Comparison of ENCODE assay signal across 18 cellular contexts in the genomic region with DNA sequence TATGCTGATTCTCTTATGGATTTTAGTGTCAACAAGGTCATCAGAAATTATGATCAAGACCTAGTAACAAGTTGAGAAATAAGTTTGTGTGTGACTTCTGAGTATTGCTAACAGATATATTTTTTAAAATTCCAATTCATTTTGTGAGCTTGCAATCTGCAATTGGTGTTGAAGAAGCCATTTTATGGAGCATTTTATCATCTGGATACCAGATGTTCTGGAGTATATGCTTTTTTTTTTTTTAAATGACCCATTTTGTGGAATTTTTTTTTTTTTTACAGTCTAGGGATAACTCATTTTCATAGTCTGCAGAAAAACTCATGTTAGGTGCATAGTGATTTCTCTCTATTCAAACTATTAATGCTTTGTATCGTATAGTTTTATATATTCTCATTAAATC. TPM values are rescaled to one million over a fixed set of nuclear protein-coding genes. Genes with fewer than 3 reads are reported as not detected.
A peak's percentile ranks its signal among the peaks of the same experiment; 100 is the strongest.
DNase-seq lines count a peak whose midpoint lies in the region; ATAC-seq and TF ChIP-seq lines count a peak whose summit lies in the region.
"Had no signal": no experiment of that assay in that cellular context is flagged by ENCODE, and none has a peak within 500 bp of the region (broad histone marks: within the 10 kb centered on the region; RNA-seq: fewer than 3 reads in every experiment).

No MANE protein-coding gene starts in this region.

- H2AK5ac ChIP-seq in IMR-90 (ENCODE audit: low read depth, low read length) = no peak overlapping the region
- H2AK5ac ChIP-seq in mesenchymal stem cell (ENCODE audit: low read length, severe bottlenecking) = no peak overlapping the region

- WGBS in IMR-90 (ENCODE audit: extremely low coverage in 2 of 2, insufficient read length in 1 of 2), 2 experiments = no CpG with 5 or more reads among the region's 1 CpG
- WGBS in mesenchymal stem cell = no CpG with 5 or more reads among the region's 1 CpG

- no peak overlapping the region for H3K56ac ChIP-seq in IMR-90 (ENCODE audit: extremely low read depth, insufficient read depth, low read length)

- H3K4me2 ChIP-seq in IMR-90 (ENCODE audit: low read depth, low read length) = no peak overlapping the region
- H3K4me2 ChIP-seq in mesenchymal stem cell (ENCODE audit: low read length, poor library complexity, severe bottlenecking) = no peak overlapping the region

- H2BK20ac ChIP-seq in IMR-90 (ENCODE audit: low read depth, low read length) = no peak overlapping the region

- H3K36me3 ChIP-seq in IMR-90 (ENCODE audit: control insufficient read depth, insufficient read depth, low read length) (no peaks in the 10 kb centered on the region), mesenchymal stem cell (ENCODE audit: control insufficient read depth in 1 of 2, insufficient read depth in 2 of 2, low read depth in 1 of 2, low read length in 2 of 2) (no peaks in the 10 kb centered on the region)

- POLR2A ChIA-PET in IMR-90 (lab: Charles Lee; ENCODE audit: unreplicated experiment) = no interaction called here

- BruUV-seq in IMR-90 (replicated peaks; lab: Mats Ljungman, UMichigan) = no TSS peak

- H2BK12ac ChIP-seq in mesenchymal stem cell (ENCODE audit: low read length in 2 of 2) = no peak overlapping the region

- H3K23ac ChIP-seq in IMR-90 (ENCODE audit: low read depth, low read length) (no peak overlapping the region), mesenchymal stem cell (ENCODE audit: low read length in 2 of 2) (no peak overlapping the region)

- TF ChIP-seq CTCF in AG09309 (IDR thresholded peaks at IDR 0.05; ENCODE audit: control insufficient read depth, insufficient read depth, low read depth, low read length, missing control alignments) = no peak
- no peak for TF ChIP-seq CTCF in IMR-90 (conservative IDR thresholded peaks at IDR 0.05; ENCODE audit: low read depth, low read length)

- DNase-seq in AG09309 (ENCODE audit: low read depth) = peak; percentile 32
- DNase-seq in IMR-90 = peak; percentile 16
- no peak for DNase-seq in mesenchymal stem cell
- DNase-seq in NCI-H2171 (lab: John Stamatoyannopoulos, UW) = no peak
- DNase-seq: Caco-2; CD4-positive, CD25-positive, alpha-beta regulatory T cell; DMS153; EL; NCI-H1436 treated with DMSO at 0.1 percent for 48 hours; NCI-H2029 treated with DMSO at 0.1 percent for 48 hours; NCI-H510A; NCI-H82; SHP77 treated with DMSO at 0.1 percent for 48 hours had no signal

- in situ Hi-C loops in IMR-90 (cut with MboI; ENCODE audit: low sequenced_read_pairs) = no loop called here

- no peaks in the 10 kb centered on the region for H3K9me1 ChIP-seq in IMR-90 (ENCODE audit: insufficient read depth, low read length)

- ATAC-seq in IMR-90 (ENCODE audit: low read depth) = no peak
- ATAC-seq in SK-N-SH treated with all-trans-retinoic acid at 6 μM for 48 hours = no peak
- no peak for ATAC-seq in GM18858 (IDR thresholded peaks at IDR 0.05; ENCODE audit: unreplicated experiment)
- ATAC-seq in GM21367 (IDR thresholded peaks at IDR 0.05; ENCODE audit: unreplicated experiment) = no peak
- ATAC-seq: HCT116 had no signal

- dilution Hi-C loops in IMR-90 (cut with HindIII; ENCODE audit: low sequenced_read_pairs, unreplicated experiment) = no loop called here

- H3K27me3 ChIP-seq in IMR-90 (ENCODE audit: control insufficient read depth, insufficient read depth, low read length) = peaks cover 24% of the 10 kb centered on the region
- no peaks in the 10 kb centered on the region for H3K27me3 ChIP-seq in mesenchymal stem cell (ENCODE audit: control insufficient read depth in 1 of 2, insufficient read depth in 1 of 2, low read length in 2 of 2)

- no peaks in the 10 kb centered on the region for H3K9me3 ChIP-seq in IMR-90 (ENCODE audit: control insufficient read depth, insufficient read depth, low read length)
- H3K9me3 ChIP-seq in mesenchymal stem cell (ENCODE audit: control insufficient read depth, low read length) = no peaks in the 10 kb centered on the region
- H3K9me3 ChIP-seq: Caco-2 had no signal

- no peak overlapping the region for H4K5ac ChIP-seq in IMR-90 (ENCODE audit: low read depth, low read length)

- H3K4me3 ChIP-seq in AG09309 (ENCODE audit: control insufficient read depth, low read depth, low read length) = no peak overlapping the region
- no peak overlapping the region for H3K4me3 ChIP-seq in IMR-90 (ENCODE audit: insufficient read depth, low read depth, low read length)
- H3K4me3 ChIP-seq in mesenchymal stem cell (ENCODE audit: insufficient read depth in 1 of 2, low read depth in 1 of 2, low read length in 2 of 2) = no peak overlapping the region

- H4K20me1 ChIP-seq in IMR-90 (ENCODE audit: insufficient read depth, low read length) = no peaks in the 10 kb centered on the region

- H2BK120ac ChIP-seq in IMR-90 (ENCODE audit: low read depth, low read length) (no peak overlapping the region), mesenchymal stem cell (ENCODE audit: low read depth, low read length) (no peak overlapping the region)

- H3K18ac ChIP-seq in IMR-90 (ENCODE audit: low read depth, low read length) = no peak overlapping the region
- no peak overlapping the region for H3K18ac ChIP-seq in mesenchymal stem cell (ENCODE audit: low read depth in 1 of 2, low read length in 2 of 2)

- H3K14ac ChIP-seq in IMR-90 (replicated peaks; ENCODE audit: low read depth, low read length) = no peak overlapping the region
- H3K14ac ChIP-seq in mesenchymal stem cell (ENCODE audit: low read length in 2 of 2) = no peak overlapping the region

- H3K4me1 ChIP-seq in IMR-90 (ENCODE audit: control insufficient read depth, insufficient read depth, low read length) (no peaks in the 10 kb centered on the region), mesenchymal stem cell (ENCODE audit: control insufficient read depth, insufficient read depth, low read depth, low read length) (peaks cover 1% of the 10 kb centered on the region)
- H3K4me1 ChIP-seq: Caco-2 had no signal

- no peak for TF ChIP-seq RAD21 in IMR-90 (IDR thresholded peaks at IDR 0.05; ENCODE audit: low read length)

- H2AK9ac ChIP-seq in IMR-90 (replicated peaks; ENCODE audit: low read depth, low read length, poor library complexity) = no peak overlapping the region

- CTCF ChIA-PET in IMR-90 (lab: Yijun Ruan, JAX) = no interaction called here

- H2BK15ac ChIP-seq in IMR-90 (ENCODE audit: low read depth, low read length) = no peak overlapping the region
- no peak overlapping the region for H2BK15ac ChIP-seq in mesenchymal stem cell (ENCODE audit: low read depth, poor library complexity, severe bottlenecking)

- H3K9ac ChIP-seq in IMR-90 (ENCODE audit: low read depth, low read length) (no peak overlapping the region), mesenchymal stem cell (ENCODE audit: low read length) (peak overlapping the region; percentile 67)

- TF ChIP-seq POLR2A in IMR-90 (IDR thresholded peaks at IDR 0.05; ENCODE audit: low read depth, low read length) = no peak

- H2AFZ ChIP-seq in IMR-90 (replicated peaks; ENCODE audit: low read length, poor library complexity) (no peak overlapping the region), mesenchymal stem cell (ENCODE audit: low read depth, low read length) (no peak overlapping the region)

- H4K91ac ChIP-seq in IMR-90 (ENCODE audit: insufficient read depth, low read depth, low read length) (no peak overlapping the region), mesenchymal stem cell (ENCODE audit: low read length) (no peak overlapping the region)

- H3K79me1 ChIP-seq in IMR-90 (ENCODE audit: low read depth in 1 of 2, low read length in 2 of 2) (no peaks in the 10 kb centered on the region), mesenchymal stem cell (replicated peaks; ENCODE audit: low read length, poor library complexity, severe bottlenecking) (no peaks in the 10 kb centered on the region)

- H2BK5ac ChIP-seq in IMR-90 (ENCODE audit: low read depth, low read length, poor library complexity, severe bottlenecking) (no peak overlapping the region), mesenchymal stem cell (ENCODE audit: low read depth, low read length, poor library complexity, severe bottlenecking) (no peak overlapping the region)

- H3K27ac ChIP-seq in IMR-90 (ENCODE audit: insufficient read depth, low read length) = no peak overlapping the region
- no peak overlapping the region for H3K27ac ChIP-seq in mesenchymal stem cell (ENCODE audit: low read length, poor library complexity, severe bottlenecking)
- H3K27ac ChIP-seq: HL-60 had no signal

- no peak overlapping the region for H3K4ac ChIP-seq in IMR-90 (ENCODE audit: low read depth, low read length)
- H3K4ac ChIP-seq in mesenchymal stem cell (ENCODE audit: low read depth in 1 of 2, low read length in 2 of 2) = no peak overlapping the region

- no peak overlapping the region for H4K8ac ChIP-seq in IMR-90 (ENCODE audit: low read depth in 2 of 2, low read length in 2 of 2)
- no peak overlapping the region for H4K8ac ChIP-seq in mesenchymal stem cell (ENCODE audit: low read length)

- intact Hi-C loops in IMR-90 (cut with micrococcal nuclease) = no loop called here

TF ChIP-seq in IMR-90, 13 proteins besides CTCF, POLR2A, EP300 and RAD21 (continues in another document):
- no peak for TF ChIP-seq CEBPB (IDR thresholded peaks at IDR 0.05; ENCODE audit: low read depth, low read length)

TF ChIP-seq in SK-N-SH treated with all-trans-retinoic acid at 6 μM for 48 hours, 23 proteins besides CTCF, POLR2A, EP300 and RAD21 (continues in another document):
- TF ChIP-seq CSDC2 (CRISPR knock-in tag; IDR thresholded peaks at IDR 0.05) (no peak), OSR1 (CRISPR knock-in tag; IDR thresholded peaks at IDR 0.05) (no peak), TCF4 (CRISPR knock-in tag; IDR thresholded peaks at IDR 0.05; ENCODE audit: borderline replicate concordance) (peak; percentile 94)

RNA-seq across cellular contexts. Expression of gene QPCT, which starts 12.6 kb away (rescaled TPM):
- 2.2 TPM in 2 replicates for total RNA-seq in IMR-90 (2012; rRNA removed)
- polyA plus RNA-seq in IMR-90 (2012; rRNA removed) = 1.6 and 1.9 TPM in 2 replicates
- polyA plus RNA-seq in IMR-90 (2012; cell fraction: cytosol; rRNA removed) = 1.2 and 1.5 TPM in 2 replicates
- polyA plus RNA-seq in IMR-90 (2012; cell fraction: nucleus; rRNA removed; ENCODE audit: low replicate concordance) = 0.35 and 0.85 TPM in 2 replicates
- 9.6 TPM for polyA plus RNA-seq in mesenchymal stem cell (2013, experiment 1 of 2)
- polyA plus RNA-seq in mesenchymal stem cell (2013, experiment 2 of 2) = 10.1 TPM
- total RNA-seq: CD4-positive, CD25-positive, alpha-beta regulatory T cell had no signal

RNA-seq across cellular contexts. Expression of gene PRKD3, which starts 32.4 kb away (rescaled TPM):
- total RNA-seq in IMR-90 (2012; rRNA removed) = 46.4 and 47.5 TPM in 2 replicates
- polyA plus RNA-seq in IMR-90 (2012; rRNA removed) = 14.3 and 15.8 TPM in 2 replicates
- 3.6 and 8.1 TPM in 2 replicates for polyA plus RNA-seq in IMR-90 (2012; cell fraction: cytosol; rRNA removed)
- polyA plus RNA-seq in IMR-90 (2012; cell fraction: nucleus; rRNA removed; ENCODE audit: low replicate concordance) = 3.7 and 26.4 TPM in 2 replicates
- polyA plus RNA-seq in mesenchymal stem cell (2013, experiment 1 of 2) = 15.0 TPM
- 15.8 TPM for polyA plus RNA-seq in mesenchymal stem cell (2013, experiment 2 of 2)

Comparison
In these comparisons a context has a peak if more than half of its experiments do, and no peak if none do; other contexts are left out.
1. DNase-seq: peak in AG09309 (single experiment) and IMR-90 (single experiment); none in mesenchymal stem cell (single experiment) and NCI-H2171 (single experiment).